9 cellular contexts compared by ENCODE assay signal in the genomic region with DNA sequence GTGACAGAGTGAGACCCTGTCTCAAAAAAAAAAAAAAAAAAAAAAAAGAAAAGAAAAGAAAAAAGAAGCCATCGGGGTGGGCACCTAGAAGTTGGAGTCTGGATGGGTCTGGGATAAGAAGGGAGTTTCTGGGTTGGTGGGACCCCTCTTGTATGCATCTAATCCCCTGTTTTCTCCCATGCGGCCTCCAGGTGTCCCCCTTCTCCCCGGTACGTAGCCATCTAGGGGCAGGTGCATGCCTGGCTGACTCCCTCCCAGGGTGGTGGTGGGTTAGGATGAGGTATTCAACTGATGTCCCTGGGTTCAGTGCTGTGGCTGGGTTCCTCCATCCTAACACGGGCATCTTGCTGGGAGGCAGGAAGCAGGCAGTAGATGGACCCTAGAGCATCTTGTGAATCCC. TPM values are rescaled to one million over a fixed set of nuclear protein-coding genes. Genes with fewer than 3 reads are reported as not detected.
A peak's percentile ranks its signal among the peaks of the same experiment; 100 is the strongest.
DNase-seq lines count a peak whose midpoint lies in the region; ATAC-seq and TF ChIP-seq lines count a peak whose summit lies in the region.
"Had no signal": no experiment of that assay in that cellular context is flagged by ENCODE, and none has a peak within 500 bp of the region (broad histone marks: within the 10 kb centered on the region; RNA-seq: fewer than 3 reads in every experiment).

No MANE protein-coding gene starts in this region.

- no peak overlapping the region for H2AFZ ChIP-seq in GM23338

- intact Hi-C loops in dendritic cell treated with granulocyte-macrophage colony-stimulating factor and Interleukin-4, amounts not matched to agents 40 ng/mL and 50 ng/mL, for 4 days (cut with micrococcal nuclease): loop anchor here (1.0 kb wide), 1 partner anchor 15 kb away; no protein-coding TSS in a partner anchor

- H3K27me3 ChIP-seq in BE2C (no peaks in the 10 kb centered on the region), GM23338 (ENCODE audit: insufficient read depth) (peaks cover 35% of the 10 kb centered on the region)

- no peaks in the 10 kb centered on the region for H3K9me2 ChIP-seq in GM23338 (ENCODE audit: insufficient read depth)

- H3K27me3 Mint-ChIP-seq in GM23338 (ENCODE audit: insufficient read depth, low read depth, poor library complexity): peaks cover 34% of the 10 kb centered on the region
- H3K27me3 Mint-ChIP-seq in dendritic cell treated with granulocyte-macrophage colony-stimulating factor and Interleukin-4, amounts not matched to agents 40 ng/mL and 50 ng/mL, for 4 days: no peaks in the 10 kb centered on the region

- H3K79me2 ChIP-seq in GM23338 (replicated peaks; ENCODE audit: insufficient read depth): no peaks in the 10 kb centered on the region

- H3K4me1 ChIP-seq in BE2C (peaks cover 14% of the 10 kb centered on the region), GM23338 (ENCODE audit: insufficient read depth) (peaks cover 17% of the 10 kb centered on the region)

- H4K20me1 ChIP-seq in GM23338 (replicated peaks; ENCODE audit: insufficient read depth): no peaks in the 10 kb centered on the region; the same call in 1 of the 2 replicates

- peaks cover 25% of the 10 kb centered on the region for H3K4me1 Mint-ChIP-seq in GM23338
- H3K4me1 Mint-ChIP-seq in dendritic cell treated with granulocyte-macrophage colony-stimulating factor and Interleukin-4, amounts not matched to agents 40 ng/mL and 50 ng/mL, for 4 days (ENCODE audit: low read depth): peaks cover 86% of the 10 kb centered on the region

- no peaks in the 10 kb centered on the region; the same call in 2 of the 3 replicates for H3K36me3 Mint-ChIP-seq in GM23338 (ENCODE audit: low read depth)
- peaks cover 100% of the 10 kb centered on the region for H3K36me3 Mint-ChIP-seq in dendritic cell treated with granulocyte-macrophage colony-stimulating factor and Interleukin-4, amounts not matched to agents 40 ng/mL and 50 ng/mL, for 4 days (ENCODE audit: low read depth)

- no peak overlapping the region for H3K4me3 Mint-ChIP-seq in GM23338
- no peak overlapping the region for H3K4me3 Mint-ChIP-seq in dendritic cell treated with granulocyte-macrophage colony-stimulating factor and Interleukin-4, amounts not matched to agents 40 ng/mL and 50 ng/mL, for 4 days

- H3K27ac ChIP-seq in GM23338 (ENCODE audit: low read depth) (no peak overlapping the region), caudate nucleus (ENCODE audit: low read depth, low read length) (no peak overlapping the region)

- ATAC-seq in GM23338: peak; percentile 80
- no peak for ATAC-seq in HG02840 (IDR thresholded peaks at IDR 0.05; ENCODE audit: low FRiP score, unreplicated experiment)
- ATAC-seq in esophagus mucosa: no peak

- no peaks in the 10 kb centered on the region for H3F3A ChIP-seq in GM23338 (replicated peaks; ENCODE audit: low read depth)

- DNase-seq in BE2C (peak; percentile 57), GM23338 (ENCODE audit: low spot score) (peak; percentile 90), SHP77 (lab: John Stamatoyannopoulos, UW) (peak; percentile 39 to 66), caudate nucleus (lab: John Stamatoyannopoulos, UW) (no peak)
- peak; percentile 37 to 58 for DNase-seq in stimulated activated CD4-positive, alpha-beta T cell treated with anti-CD3 and anti-CD28 coated beads, Interleukin-4, amount 100 ng/mL, for 4 hours

- no peak overlapping the region for H3K27ac Mint-ChIP-seq in GM23338
- peak overlapping the region; percentile 48 for H3K27ac Mint-ChIP-seq in dendritic cell treated with granulocyte-macrophage colony-stimulating factor and Interleukin-4, amounts not matched to agents 40 ng/mL and 50 ng/mL, for 4 days

- H3K36me3 ChIP-seq in BE2C (no peaks in the 10 kb centered on the region), GM23338 (ENCODE audit: insufficient read depth) (no peaks in the 10 kb centered on the region)

- H3K4me3 ChIP-seq in BE2C (ENCODE audit: low read depth, low read length) (no peak overlapping the region), GM23338 (no peak overlapping the region)

- no peaks in the 10 kb centered on the region; the same call in 2 of the 3 replicates for H3K9me3 Mint-ChIP-seq in GM23338
- H3K9me3 Mint-ChIP-seq in dendritic cell treated with granulocyte-macrophage colony-stimulating factor and Interleukin-4, amounts not matched to agents 40 ng/mL and 50 ng/mL, for 4 days: no peaks in the 10 kb centered on the region

- TF ChIP-seq CTCF in BE2C (IDR thresholded peaks at IDR 0.05; ENCODE audit: low read depth, low read length) (peak; percentile 64), GM23338 (conservative IDR thresholded peaks at IDR 0.05; ENCODE audit: low read depth in 2 of 2) (peak; percentile 67 to 87)

- H3K4me2 ChIP-seq in GM23338: no peak overlapping the region

- no peaks in the 10 kb centered on the region for H3K9me3 ChIP-seq in BE2C

TF ChIP-seq in GM23338, 12 proteins besides CTCF, POLR2A, EP300 and RAD21:
- peak; percentile 68 for TF ChIP-seq CREB1 (CRISPR knock-in tag; IDR thresholded peaks at IDR 0.05; ENCODE audit: low read depth)
- TF ChIP-seq, protein P1, sequence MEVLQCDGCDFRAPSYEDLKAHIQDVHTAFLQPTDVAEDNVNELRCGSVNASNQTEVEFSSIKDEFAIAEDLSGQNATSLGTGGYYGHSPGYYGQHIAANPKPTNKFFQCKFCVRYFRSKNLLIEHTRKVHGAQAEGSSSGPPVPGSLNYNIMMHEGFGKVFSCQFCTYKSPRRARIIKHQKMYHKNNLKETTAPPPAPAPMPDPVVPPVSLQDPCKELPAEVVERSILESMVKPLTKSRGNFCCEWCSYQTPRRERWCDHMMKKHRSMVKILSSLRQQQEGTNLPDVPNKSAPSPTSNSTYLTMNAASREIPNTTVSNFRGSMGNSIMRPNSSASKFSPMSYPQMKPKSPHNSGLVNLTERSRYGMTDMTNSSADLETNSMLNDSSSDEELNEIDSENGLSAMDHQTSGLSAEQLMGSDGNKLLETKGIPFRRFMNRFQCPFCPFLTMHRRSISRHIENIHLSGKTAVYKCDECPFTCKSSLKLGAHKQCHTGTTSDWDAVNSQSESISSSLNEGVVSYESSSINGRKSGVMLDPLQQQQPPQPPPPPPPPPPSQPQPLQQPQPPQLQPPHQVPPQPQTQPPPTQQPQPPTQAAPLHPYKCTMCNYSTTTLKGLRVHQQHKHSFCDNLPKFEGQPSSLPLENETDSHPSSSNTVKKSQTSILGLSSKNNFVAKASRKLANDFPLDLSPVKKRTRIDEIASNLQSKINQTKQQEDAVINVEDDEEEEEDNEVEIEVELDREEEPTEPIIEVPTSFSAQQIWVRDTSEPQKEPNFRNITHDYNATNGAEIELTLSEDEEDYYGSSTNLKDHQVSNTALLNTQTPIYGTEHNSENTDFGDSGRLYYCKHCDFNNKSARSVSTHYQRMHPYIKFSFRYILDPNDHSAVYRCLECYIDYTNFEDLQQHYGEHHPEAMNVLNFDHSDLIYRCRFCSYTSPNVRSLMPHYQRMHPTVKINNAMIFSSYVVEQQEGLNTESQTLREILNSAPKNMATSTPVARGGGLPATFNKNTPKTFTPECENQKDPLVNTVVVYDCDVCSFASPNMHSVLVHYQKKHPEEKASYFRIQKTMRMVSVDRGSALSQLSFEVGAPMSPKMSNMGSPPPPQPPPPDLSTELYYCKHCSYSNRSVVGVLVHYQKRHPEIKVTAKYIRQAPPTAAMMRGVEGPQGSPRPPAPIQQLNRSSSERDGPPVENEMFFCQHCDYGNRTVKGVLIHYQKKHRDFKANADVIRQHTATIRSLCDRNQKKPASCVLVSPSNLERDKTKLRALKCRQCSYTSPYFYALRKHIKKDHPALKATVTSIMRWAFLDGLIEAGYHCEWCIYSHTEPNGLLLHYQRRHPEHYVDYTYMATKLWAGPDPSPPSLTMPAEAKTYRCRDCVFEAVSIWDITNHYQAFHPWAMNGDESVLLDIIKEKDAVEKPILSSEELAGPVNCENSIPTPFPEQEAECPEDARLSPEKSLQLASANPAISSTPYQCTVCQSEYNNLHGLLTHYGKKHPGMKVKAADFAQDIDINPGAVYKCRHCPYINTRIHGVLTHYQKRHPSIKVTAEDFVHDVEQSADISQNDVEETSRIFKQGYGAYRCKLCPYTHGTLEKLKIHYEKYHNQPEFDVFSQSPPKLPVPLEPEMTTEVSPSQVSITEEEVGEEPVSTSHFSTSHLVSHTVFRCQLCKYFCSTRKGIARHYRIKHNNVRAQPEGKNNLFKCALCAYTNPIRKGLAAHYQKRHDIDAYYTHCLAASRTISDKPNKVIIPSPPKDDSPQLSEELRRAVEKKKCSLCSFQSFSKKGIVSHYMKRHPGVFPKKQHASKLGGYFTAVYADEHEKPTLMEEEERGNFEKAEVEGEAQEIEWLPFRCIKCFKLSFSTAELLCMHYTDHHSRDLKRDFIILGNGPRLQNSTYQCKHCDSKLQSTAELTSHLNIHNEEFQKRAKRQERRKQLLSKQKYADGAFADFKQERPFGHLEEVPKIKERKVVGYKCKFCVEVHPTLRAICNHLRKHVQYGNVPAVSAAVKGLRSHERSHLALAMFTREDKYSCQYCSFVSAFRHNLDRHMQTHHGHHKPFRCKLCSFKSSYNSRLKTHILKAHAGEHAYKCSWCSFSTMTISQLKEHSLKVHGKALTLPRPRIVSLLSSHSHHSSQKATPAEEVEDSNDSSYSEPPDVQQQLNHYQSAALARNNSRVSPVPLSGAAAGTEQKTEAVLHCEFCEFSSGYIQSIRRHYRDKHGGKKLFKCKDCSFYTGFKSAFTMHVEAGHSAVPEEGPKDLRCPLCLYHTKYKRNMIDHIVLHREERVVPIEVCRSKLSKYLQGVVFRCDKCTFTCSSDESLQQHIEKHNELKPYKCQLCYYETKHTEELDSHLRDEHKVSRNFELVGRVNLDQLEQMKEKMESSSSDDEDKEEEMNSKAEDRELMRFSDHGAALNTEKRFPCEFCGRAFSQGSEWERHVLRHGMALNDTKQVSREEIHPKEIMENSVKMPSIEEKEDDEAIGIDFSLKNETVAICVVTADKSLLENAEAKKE (CRISPR knock-in tag; IDR thresholded peaks at IDR 0.05): no peak

RNA-seq across cellular contexts. Expression of gene FMNL1, which starts 13.0 kb away (rescaled TPM):
- polyA plus RNA-seq in BE2C (2012; ENCODE audit: insufficient read depth, insufficient read length, low read depth): 64.8 TPM
- total RNA-seq in GM23338 (2014; rRNA removed; shearing (Covaris generic)): 9.3 and 23.1 TPM in 2 replicates
- 5.6 and 6.6 TPM in 2 replicates for polyA plus RNA-seq in GM23338 (2016; fragmentation: Nextera tagmentation; extraction: Ambion mirVana)
- total RNA-seq in esophagus mucosa: 2.6 TPM

RNA-seq across cellular contexts. Expression of gene SPATA32, which starts 27.3 kb away (rescaled TPM):
- not detected for polyA plus RNA-seq in BE2C (2012; ENCODE audit: insufficient read depth, insufficient read length, low read depth)
- total RNA-seq in GM23338 (2014; rRNA removed; shearing (Covaris generic)): not detected in 2 replicates
- polyA plus RNA-seq in GM23338 (2016; fragmentation: Nextera tagmentation; extraction: Ambion mirVana): 0.23 TPM in 1 of 2 replicates, not detected in the other
- 0.24 TPM for total RNA-seq in esophagus mucosa
- total RNA-seq: fibroblast of lung had no signal
- polyA plus RNA-seq: fibroblast of lung had no signal

Comparison
In these comparisons a context has a peak if more than half of its experiments do, and no peak if none do; other contexts are left out.
1. DNase-seq: peak in BE2C (single experiment), GM23338 (single experiment), SHP77 (2 of 2) and stimulated activated CD4-positive, alpha-beta T cell treated with anti-CD3 and anti-CD28 coated beads, Interleukin-4, amount 100 ng/mL, for 4 hours (2 of 2); none in caudate nucleus (0 of 61).